ENCODE assay signal across 1 cellular context in the genomic region with DNA sequence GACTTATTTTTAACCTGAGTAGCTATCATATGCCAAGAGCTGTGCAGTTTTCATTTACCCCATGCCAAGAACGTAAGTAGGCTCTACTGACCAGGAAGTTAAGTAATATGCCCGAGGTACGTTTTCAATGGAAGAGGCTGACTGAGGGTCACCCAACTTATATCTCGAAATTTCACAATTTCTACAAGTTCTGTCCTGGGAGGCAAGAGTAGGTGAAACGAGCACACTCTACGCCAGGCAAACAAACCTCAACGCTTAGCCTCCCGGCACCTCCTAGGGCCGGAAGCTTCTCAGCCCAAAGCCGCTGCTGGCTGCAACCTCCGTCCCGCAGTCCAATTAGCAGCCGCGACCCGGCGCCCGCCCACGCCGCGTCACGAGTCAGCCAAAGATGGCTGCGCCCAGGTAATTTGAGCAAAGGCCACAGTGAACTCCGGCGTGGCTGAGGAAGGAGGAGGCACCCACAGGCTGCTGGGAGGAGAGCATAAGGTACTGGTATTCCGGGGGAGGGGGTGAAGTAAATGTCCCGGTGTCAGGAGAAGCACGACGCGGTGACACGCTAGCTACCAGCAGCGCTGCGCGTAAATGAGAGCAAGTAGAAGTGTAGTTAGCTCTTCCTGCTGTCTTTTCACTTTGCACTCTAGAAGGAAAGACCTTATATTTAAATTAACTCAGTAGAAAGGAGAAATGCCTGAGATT.
TF ChIP-seq lines count a peak whose summit lies in the region.

Gene TMEM126A, plus strand, starts transcription at position 364 of the 696 bp plus-strand sequence. CDS start 2,289 bp downstream, outside the sequence.

TF ChIP-seq in K562, 482 proteins besides CTCF, POLR2A, EP300 and RAD21 (continued from another document and continues in another):
- TF ChIP-seq REST (CRISPR knock-in tag; IDR thresholded peaks at IDR 0.05; ENCODE audit: low read depth): 0 out of 2 replicates have a peak, but pooled peaks have one; percentile 42
- TF ChIP-seq TARDBP (IDR thresholded peaks at IDR 0.05): no peak
- no peak for TF ChIP-seq FOXA3 (CRISPR knock-in tag; conservative IDR thresholded peaks at IDR 0.05 in 1 of 2, IDR thresholded peaks at IDR 0.05 in 1 of 2)
- TF ChIP-seq CEBPB (tag; IDR thresholded peaks at IDR 0.05): peak; percentile 59
- peak; percentile 80 for TF ChIP-seq NFRKB (IDR thresholded peaks at IDR 0.05; ENCODE audit: low read depth)
- no peak for TF ChIP-seq ZNF280A (IDR thresholded peaks at IDR 0.05; ENCODE audit: low read depth, partially characterized antibody)
- peak; percentile 33; the same call in 1 of the 2 replicates for TF ChIP-seq JUND (IDR thresholded peaks at IDR 0.05; ENCODE audit: borderline replicate concordance, low read depth, low read length)
- no peak; the same call in 2 of the 3 replicates for TF ChIP-seq JUND (tag; IDR thresholded peaks at IDR 0.05; ENCODE audit: borderline replicate concordance, low read depth, low read length)
- TF ChIP-seq, protein P1, sequence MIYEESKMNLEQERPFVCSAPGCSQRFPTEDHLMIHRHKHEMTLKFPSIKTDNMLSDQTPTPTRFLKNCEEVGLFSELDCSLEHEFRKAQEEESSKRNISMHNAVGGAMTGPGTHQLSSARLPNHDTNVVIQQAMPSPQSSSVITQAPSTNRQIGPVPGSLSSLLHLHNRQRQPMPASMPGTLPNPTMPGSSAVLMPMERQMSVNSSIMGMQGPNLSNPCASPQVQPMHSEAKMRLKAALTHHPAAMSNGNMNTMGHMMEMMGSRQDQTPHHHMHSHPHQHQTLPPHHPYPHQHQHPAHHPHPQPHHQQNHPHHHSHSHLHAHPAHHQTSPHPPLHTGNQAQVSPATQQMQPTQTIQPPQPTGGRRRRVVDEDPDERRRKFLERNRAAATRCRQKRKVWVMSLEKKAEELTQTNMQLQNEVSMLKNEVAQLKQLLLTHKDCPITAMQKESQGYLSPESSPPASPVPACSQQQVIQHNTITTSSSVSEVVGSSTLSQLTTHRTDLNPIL (CRISPR knock-in tag; IDR thresholded peaks at IDR 0.05): no peak
- peak; percentile 57 for TF ChIP-seq E2F8 (IDR thresholded peaks at IDR 0.05; ENCODE audit: low read depth, partially characterized antibody)
- TF ChIP-seq PHF8 (IDR thresholded peaks at IDR 0.05; ENCODE audit: borderline replicate concordance, low read length): peak; percentile 90
- no peak for TF ChIP-seq NCOA6 (IDR thresholded peaks at IDR 0.05)
- TF ChIP-seq VEZF1 (CRISPR knock-in tag; IDR thresholded peaks at IDR 0.05): no peak
- no peak for TF ChIP-seq ZNF217 (CRISPR knock-in tag; IDR thresholded peaks at IDR 0.05)
- TF ChIP-seq, protein P2, sequence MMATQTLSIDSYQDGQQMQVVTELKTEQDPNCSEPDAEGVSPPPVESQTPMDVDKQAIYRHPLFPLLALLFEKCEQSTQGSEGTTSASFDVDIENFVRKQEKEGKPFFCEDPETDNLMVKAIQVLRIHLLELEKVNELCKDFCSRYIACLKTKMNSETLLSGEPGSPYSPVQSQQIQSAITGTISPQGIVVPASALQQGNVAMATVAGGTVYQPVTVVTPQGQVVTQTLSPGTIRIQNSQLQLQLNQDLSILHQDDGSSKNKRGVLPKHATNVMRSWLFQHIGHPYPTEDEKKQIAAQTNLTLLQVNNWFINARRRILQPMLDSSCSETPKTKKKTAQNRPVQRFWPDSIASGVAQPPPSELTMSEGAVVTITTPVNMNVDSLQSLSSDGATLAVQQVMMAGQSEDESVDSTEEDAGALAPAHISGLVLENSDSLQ (IDR thresholded peaks at IDR 0.05): peak; percentile 41
- TF ChIP-seq JUN (IDR thresholded peaks at IDR 0.05; ENCODE audit: borderline replicate concordance, low read depth, low read length): no peak; the same call in 1 of the 2 replicates
- TF ChIP-seq JUN (CRISPR knock-in tag; IDR thresholded peaks at IDR 0.05; ENCODE audit: borderline replicate concordance): no peak
- no peak for TF ChIP-seq XRCC4 (IDR thresholded peaks at IDR 0.05; ENCODE audit: extremely low read depth, insufficient read depth, insufficient read length)
- 0 out of 2 replicates have a peak, but pooled peaks have one; percentile 36 for TF ChIP-seq MTA1 (IDR thresholded peaks at IDR 0.05; ENCODE audit: borderline replicate concordance)
- TF ChIP-seq FOXA1 (IDR thresholded peaks at IDR 0.05; ENCODE audit: borderline replicate concordance): no peak
- TF ChIP-seq MYC (IDR thresholded peaks at IDR 0.05; ENCODE audit: low read depth, low read length): peak; percentile 84
- TF ChIP-seq MYC (CRISPR knock-in tag; IDR thresholded peaks at IDR 0.05; ENCODE audit: borderline replicate concordance, low read depth): no peak
- TF ChIP-seq, protein P3, sequence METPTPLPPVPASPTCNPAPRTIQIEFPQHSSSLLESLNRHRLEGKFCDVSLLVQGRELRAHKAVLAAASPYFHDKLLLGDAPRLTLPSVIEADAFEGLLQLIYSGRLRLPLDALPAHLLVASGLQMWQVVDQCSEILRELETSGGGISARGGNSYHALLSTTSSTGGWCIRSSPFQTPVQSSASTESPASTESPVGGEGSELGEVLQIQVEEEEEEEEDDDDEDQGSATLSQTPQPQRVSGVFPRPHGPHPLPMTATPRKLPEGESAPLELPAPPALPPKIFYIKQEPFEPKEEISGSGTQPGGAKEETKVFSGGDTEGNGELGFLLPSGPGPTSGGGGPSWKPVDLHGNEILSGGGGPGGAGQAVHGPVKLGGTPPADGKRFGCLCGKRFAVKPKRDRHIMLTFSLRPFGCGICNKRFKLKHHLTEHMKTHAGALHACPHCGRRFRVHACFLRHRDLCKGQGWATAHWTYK (CRISPR knock-in tag; IDR thresholded peaks at IDR 0.05): 0 out of 2 replicates have a peak, but pooled peaks have one; percentile 24
- TF ChIP-seq FOXM1 (IDR thresholded peaks at IDR 0.05; ENCODE audit: low read depth): 0 out of 2 replicates have a peak, but pooled peaks have one; percentile 14
- no peak for TF ChIP-seq FOXM1 (CRISPR knock-in tag; IDR thresholded peaks at IDR 0.05; ENCODE audit: low read depth)
- TF ChIP-seq E2F5 (CRISPR knock-in tag; IDR thresholded peaks at IDR 0.05): no peak
- TF ChIP-seq BRF1 (IDR thresholded peaks at IDR 0.05; ENCODE audit: borderline replicate concordance, extremely low read depth, insufficient read length): no peak
- TF ChIP-seq HDAC3 (IDR thresholded peaks at IDR 0.05; ENCODE audit: borderline replicate concordance, partially characterized antibody): no peak
- TF ChIP-seq TSC22D4 (tag; IDR thresholded peaks at IDR 0.05): no peak
- TF ChIP-seq SAFB (IDR thresholded peaks at IDR 0.05; ENCODE audit: borderline replicate concordance, low read depth, low read length): no peak
- TF ChIP-seq MAZ (CRISPR knock-in tag; conservative IDR thresholded peaks at IDR 0.05 in 1 of 2, IDR thresholded peaks at IDR 0.05 in 1 of 2): peak; percentile 63 to 86
- no peak for TF ChIP-seq PCBP1 (IDR thresholded peaks at IDR 0.05; ENCODE audit: low read depth, low read length, poor library complexity, severe bottlenecking)
- TF ChIP-seq ZHX1 (conservative IDR thresholded peaks at IDR 0.05; ENCODE audit: low read length): 0 out of 2 replicates have a peak, but pooled peaks have one; percentile 12
- TF ChIP-seq ZBED1 (IDR thresholded peaks at IDR 0.05): no peak
- TF ChIP-seq NCOR1 (IDR thresholded peaks at IDR 0.05): 0 out of 2 replicates have a peak, but pooled peaks have one; percentile 3
- TF ChIP-seq, protein P4, sequence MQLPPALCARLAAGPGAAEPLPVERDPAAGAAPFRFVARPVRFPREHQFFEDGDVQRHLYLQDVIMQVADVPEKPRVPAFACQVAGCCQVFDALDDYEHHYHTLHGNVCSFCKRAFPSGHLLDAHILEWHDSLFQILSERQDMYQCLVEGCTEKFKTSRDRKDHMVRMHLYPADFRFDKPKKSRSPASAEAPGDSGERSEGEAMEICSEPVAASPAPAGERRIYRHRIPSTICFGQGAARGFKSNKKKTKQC (CRISPR knock-in tag; IDR thresholded peaks at IDR 0.05): peak; percentile 79; the same call in 1 of the 2 replicates
